Comparison of ENCODE assay signal across 19 cellular contexts in the genomic region with DNA sequence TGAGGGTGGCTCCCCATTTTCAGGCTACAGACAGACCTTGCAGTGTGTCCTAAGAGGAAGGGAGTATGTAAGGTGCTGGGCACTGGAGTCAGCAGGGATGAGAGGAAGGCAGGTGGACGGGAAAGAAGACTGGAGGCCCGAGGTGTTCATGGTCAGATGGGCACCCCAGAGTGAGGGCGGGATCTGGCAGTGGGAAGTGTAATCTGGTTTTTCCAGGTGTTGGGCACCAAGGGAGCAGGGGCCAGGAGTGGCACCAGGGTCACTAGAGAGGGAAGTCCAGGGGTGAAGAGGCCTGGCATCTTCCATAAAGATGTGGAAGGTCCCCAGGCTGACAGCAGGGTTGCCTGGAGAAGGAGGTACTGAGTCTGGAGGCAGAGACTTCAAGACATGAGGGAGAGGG. TPM values are rescaled to one million over a fixed set of nuclear protein-coding genes. Genes with fewer than 3 reads are reported as not detected.
DNase-seq lines count a peak whose midpoint lies in the region; FAIRE-seq and TF ChIP-seq lines count a peak whose summit lies in the region.
"Had no signal": no experiment of that assay in that cellular context is flagged by ENCODE, and none has a peak within 500 bp of the region (broad histone marks: within the 10 kb centered on the region; RNA-seq: fewer than 3 reads in every experiment).

No MANE protein-coding gene starts in this region.

- no peak overlapping the region for H3K4me3 ChIP-seq in bronchial epithelial cell (ENCODE audit: low read depth, low read length)
- H3K4me3 ChIP-seq: BLaER1, HAP-1 had no signal

- DNase-seq in AG08396 (ENCODE audit: low spot score) = peak; percentile 3
- DNase-seq in D341Med (ENCODE audit: low spot score) = peak; percentile 10
- DNase-seq in bronchial epithelial cell (ENCODE audit: low read depth) = no peak
- DNase-seq in urothelium cell line (ENCODE audit: low spot score) = peak; percentile 0
- DNase-seq in RWPE1 (ENCODE audit: low spot score) = no peak
- no peak for DNase-seq in activated gamma-delta T cell (lab: John Stamatoyannopoulos, UW)
- no peak for DNase-seq in SHP77 (lab: John Stamatoyannopoulos, UW)
- DNase-seq: AML-193; CD4-positive, CD25-positive, alpha-beta regulatory T cell; DMS153; DMS79 treated with DMSO at 0.1 percent for 48 hours; EL had no signal

- H3K27me3 ChIP-seq in bronchial epithelial cell (ENCODE audit: control insufficient read depth, insufficient read depth, low read length) = no peaks in the 10 kb centered on the region
- H3K27me3 ChIP-seq: BLaER1 had no signal

- CTCF ChIA-PET in RWPE1 (lab: Yijun Ruan, JAX) = no interaction called here

- POLR2A ChIA-PET in RWPE1 (lab: Yijun Ruan, JAX; ENCODE audit: low non-redundant PET) = no interaction called here

- FAIRE-seq in bronchial epithelial cell (lab: Jason Lieb, UNC) (peak; percentile 13), urothelium cell line (lab: Jason Lieb, UNC) (no peak)
- FAIRE-seq: A204.1, G401.6, GM12891, GM19239, H1 had no signal

- no peak overlapping the region for H3K27ac ChIP-seq in RWPE1
- H3K27ac ChIP-seq: BLaER1 had no signal

- no peaks in the 10 kb centered on the region for H3K36me3 ChIP-seq in bronchial epithelial cell (ENCODE audit: control insufficient read depth, insufficient read depth, low read length)
- H3K36me3 ChIP-seq: HAP-1 had no signal

- no peak for TF ChIP-seq CTCF in bronchial epithelial cell (IDR thresholded peaks at IDR 0.05; ENCODE audit: insufficient read depth, low read length, severe bottlenecking)
- TF ChIP-seq CTCF in RWPE1 (conservative IDR thresholded peaks at IDR 0.05; ENCODE audit: low read depth) = no peak

RNA-seq across cellular contexts. Expression of gene PITX1, which starts 29.7 kb away (rescaled TPM):
- 87.7 and 145 TPM in 2 replicates for total RNA-seq in bronchial epithelial cell
- total RNA-seq: CD4-positive, CD25-positive, alpha-beta regulatory T cell; H1 had no signal

RNA-seq across cellular contexts. Expression of gene CATSPER3, which starts 36.7 kb away (rescaled TPM):
- under 0.01 and 0.26 TPM in 2 replicates for total RNA-seq in bronchial epithelial cell
- total RNA-seq: H1 had no signal

Comparison
In these comparisons a context has a peak if more than half of its experiments do, and no peak if none do; other contexts are left out.
1. DNase-seq: peak in AG08396 (single experiment), D341Med (single experiment) and urothelium cell line (single experiment); none in bronchial epithelial cell (single experiment), RWPE1 (single experiment), activated gamma-delta T cell (single experiment) and SHP77 (0 of 2).